12 cellular contexts compared by ENCODE assay signal in the genomic region with DNA sequence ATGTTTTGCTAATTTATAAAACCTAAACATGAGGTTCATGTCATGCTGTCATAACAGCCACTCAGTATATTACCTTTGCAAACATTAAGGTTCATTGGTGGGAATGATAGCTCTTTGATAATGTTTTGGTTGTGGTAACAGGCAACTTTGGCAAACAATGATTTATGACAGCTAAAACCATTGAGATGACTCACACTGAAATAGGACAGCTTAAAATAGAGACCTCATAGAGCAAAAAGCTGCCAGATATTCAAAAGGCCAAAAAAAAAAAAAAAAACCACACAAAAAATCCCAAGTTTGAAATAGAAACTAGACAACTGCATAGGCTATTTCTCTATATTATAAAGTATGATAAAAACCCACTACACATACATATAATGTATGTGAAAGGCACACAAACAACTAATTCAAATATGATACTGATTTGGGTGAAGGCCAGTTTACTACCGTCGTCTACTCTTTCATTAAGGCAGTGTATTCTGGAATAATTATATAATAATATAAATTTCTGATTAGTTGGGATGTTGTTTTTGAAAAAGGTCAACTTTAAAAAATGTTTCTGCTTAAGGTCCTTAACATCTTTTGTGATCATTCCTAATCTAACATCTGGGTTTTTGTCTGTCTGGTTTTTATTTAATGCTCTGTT.
DNase-seq lines count a peak whose midpoint lies in the region; ATAC-seq and TF ChIP-seq lines count a peak whose summit lies in the region.
"Had no signal": no experiment of that assay in that cellular context is flagged by ENCODE, and none has a peak within 500 bp of the region (broad histone marks: within the 10 kb centered on the region; RNA-seq: fewer than 3 reads in every experiment).

No MANE protein-coding gene starts in this region.

- H3K23ac ChIP-seq in neuronal stem cell (ENCODE audit: low read depth, low read length, poor library complexity) = no peak overlapping the region

- peak; percentile 52 for ATAC-seq in GM21576 (IDR thresholded peaks at IDR 0.05; ENCODE audit: unreplicated experiment)
- ATAC-seq: HCT116 had no signal

- no peak overlapping the region for H3K4me3 ChIP-seq in fibroblast of villous mesenchyme (ENCODE audit: low read depth, low read length)
- H3K4me3 ChIP-seq in neuronal stem cell (ENCODE audit: low read length in 2 of 2) = no peak overlapping the region
- no peak overlapping the region for H3K4me3 ChIP-seq in vagina

- H3K36me3 ChIP-seq in neuronal stem cell (replicated peaks in 1 of 2; ENCODE audit: control insufficient read depth in 2 of 2, insufficient read depth in 2 of 2, low read length in 2 of 2) (no peaks in the 10 kb centered on the region), vagina (no peaks in the 10 kb centered on the region)

- H3K27me3 ChIP-seq in neuronal stem cell (ENCODE audit: control insufficient read depth in 3 of 3, insufficient read depth in 3 of 3, low read depth in 1 of 3, low read length in 3 of 3) (no peaks in the 10 kb centered on the region), vagina (no peaks in the 10 kb centered on the region)

- H3K4me2 ChIP-seq in neuronal stem cell (ENCODE audit: insufficient read depth, low read length, poor library complexity, severe bottlenecking) = no peak overlapping the region

- TF ChIP-seq CTCF in fibroblast of villous mesenchyme (IDR thresholded peaks at IDR 0.05; ENCODE audit: insufficient read depth, low read depth, low read length) (no peak), vagina (IDR thresholded peaks at IDR 0.05) (no peak)

- peak; percentile 47 for DNase-seq in ELR (ENCODE audit: low read depth)
- DNase-seq in HS-27A (ENCODE audit: low read depth) = peak; percentile 38
- DNase-seq in fibroblast of villous mesenchyme (ENCODE audit: low read depth) = peak; percentile 39
- no peak for DNase-seq in DMS 273 treated with DMSO at 0.1 percent for 48 hours (lab: John Stamatoyannopoulos, UW)
- no peak for DNase-seq in neuronal stem cell (ENCODE audit: low spot score)
- no peak for DNase-seq in vagina (ENCODE audit: extremely low spot score in 2 of 2)
- no peak for DNase-seq in dermis blood vessel endothelial cell
- DNase-seq: activated naive CD4-positive, alpha-beta T cell; DMS79 treated with DMSO at 0.1 percent for 48 hours; NCI-H1092 treated with DMSO at 0.1 percent for 48 hours had no signal

- H4K8ac ChIP-seq in neuronal stem cell (ENCODE audit: low read depth, low read length) = no peak overlapping the region

- no peak for TF ChIP-seq POLR2A in vagina (IDR thresholded peaks at IDR 0.05)

- no peak overlapping the region for H2AFZ ChIP-seq in neuronal stem cell (ENCODE audit: low read length)

- no peak overlapping the region for H4K91ac ChIP-seq in neuronal stem cell (ENCODE audit: low read depth, low read length, poor library complexity)

- intact Hi-C loops in vagina (cut with DNase I) = no loop called here

- no peak overlapping the region for H2BK120ac ChIP-seq in neuronal stem cell (ENCODE audit: low read depth, low read length)

- no peak overlapping the region for H2BK5ac ChIP-seq in neuronal stem cell (ENCODE audit: low read length)

- H3K4me1 ChIP-seq in neuronal stem cell (ENCODE audit: control insufficient read depth in 2 of 2, insufficient read depth in 1 of 2, low read depth in 1 of 2, low read length in 2 of 2) (no peaks in the 10 kb centered on the region), vagina (no peaks in the 10 kb centered on the region)

- no peak overlapping the region for H3K18ac ChIP-seq in neuronal stem cell (ENCODE audit: low read length)

- H3K27ac ChIP-seq in neuronal stem cell (replicated peaks; ENCODE audit: low read length) = no peak overlapping the region
- H3K27ac ChIP-seq in vagina = no peak overlapping the region

- WGBS in neuronal stem cell (ENCODE audit: extremely low coverage in 2 of 2, insufficient read length in 2 of 2, insufficient replicate concordance in 1 of 2), 2 donors = no CpG with 5 or more reads among the region's 2 CpGs

- no peak overlapping the region for H2BK15ac ChIP-seq in neuronal stem cell (ENCODE audit: low read length)

- H2AK5ac ChIP-seq in neuronal stem cell (ENCODE audit: low read depth, low read length) = no peak overlapping the region

- no peak overlapping the region for H3K4ac ChIP-seq in neuronal stem cell (ENCODE audit: low read length)

- no peak overlapping the region for H2BK12ac ChIP-seq in neuronal stem cell (ENCODE audit: low read length)

- no peak overlapping the region for H3K9ac ChIP-seq in neuronal stem cell (ENCODE audit: low read depth, low read length, poor library complexity)

- H3K79me1 ChIP-seq in neuronal stem cell (ENCODE audit: low read depth, low read length) = no peaks in the 10 kb centered on the region

- H3K9me3 ChIP-seq in neuronal stem cell (replicated peaks in 1 of 2; ENCODE audit: control insufficient read depth in 2 of 2, insufficient read depth in 1 of 2, low read depth in 1 of 2, low read length in 2 of 2) (no peaks in the 10 kb centered on the region), vagina (no peaks in the 10 kb centered on the region)

- no peak overlapping the region for H3K14ac ChIP-seq in neuronal stem cell (ENCODE audit: low read length)

Comparison
In these comparisons a context has a peak if more than half of its experiments do, and no peak if none do; other contexts are left out.
1. DNase-seq: peak in ELR (single experiment), HS-27A (single experiment) and fibroblast of villous mesenchyme (single experiment); none in DMS 273 treated with DMSO at 0.1 percent for 48 hours (single experiment), neuronal stem cell (single experiment), vagina (0 of 2) and dermis blood vessel endothelial cell (single experiment).